19 cellular contexts compared by ENCODE assay signal in the genomic region with DNA sequence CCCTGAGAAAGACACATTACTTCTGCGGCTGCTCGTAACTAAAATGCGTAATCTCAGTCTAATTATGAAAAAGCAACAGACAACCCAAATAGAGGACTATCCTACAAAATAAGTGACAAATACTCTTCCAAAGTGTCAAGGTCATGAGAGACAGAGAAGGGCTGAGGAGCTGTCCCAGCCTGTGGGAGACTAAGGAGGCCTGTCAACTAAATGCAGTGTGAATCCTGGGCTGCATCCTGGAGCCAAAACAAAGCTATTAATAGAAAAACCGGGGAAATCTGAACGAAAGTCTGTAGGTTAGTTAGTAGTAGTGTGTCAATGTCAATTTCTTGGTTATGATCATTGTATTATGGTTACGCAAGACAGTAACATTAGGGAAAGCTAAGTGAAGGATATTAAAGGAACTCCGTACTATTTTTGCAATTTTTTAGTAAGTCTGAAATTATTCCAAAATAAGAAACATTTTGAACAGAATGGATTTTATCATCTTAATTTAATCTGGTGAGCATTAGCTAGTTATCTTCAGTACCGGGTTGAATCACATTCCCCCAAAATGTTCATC.
"Had no signal": no experiment of that assay in that cellular context is flagged by ENCODE, and none has a peak within 500 bp of the region (broad histone marks: within the 10 kb centered on the region; RNA-seq: fewer than 3 reads in every experiment).

No MANE protein-coding gene starts in this region.

- H3K27ac ChIP-seq: dorsolateral prefrontal cortex, left lung, lower lobe of right lung, neutrophil, pancreas, sigmoid colon, thoracic aorta, tibial nerve, upper lobe of left lung had no signal

- H3K27me3 ChIP-seq: dorsolateral prefrontal cortex, pancreas, sigmoid colon, tibial nerve, upper lobe of left lung had no signal

- ATAC-seq: left lung; mucosa of descending colon; natural killer cell treated with Interleukin-12 subunit alpha and Interleukin-12 subunit beta and Interleukin-15 and Interleukin-18, amount 100 ng/mL, for 72 hours; stimulated activated memory B cell treated with anti-CD40 and anti-IgM and Interleukin-4, amounts not matched to agents 10 μg/mL and 1 μg/mL and 100 μg/mL, for 72 hours; stimulated activated naive CD8-positive, alpha-beta T cell treated with anti-CD3 and anti-CD28 coated beads, Interleukin-15, Interleukin-2, amounts not matched to agents 100 U/mL and 50 U/mL, for 24 hours had no signal

- H3K36me3 ChIP-seq: left lung, lower lobe of right lung, neutrophil, pancreas, sigmoid colon, thoracic aorta, tibial nerve, upper lobe of left lung had no signal

- H3K9me3 ChIP-seq: left lung, lower lobe of right lung, mucosa of descending colon, neutrophil, pancreas, sigmoid colon, thoracic aorta, tibial nerve, upper lobe of left lung had no signal

- H3K4me3 ChIP-seq: dorsolateral prefrontal cortex, left lung, lower lobe of right lung, mucosa of descending colon, pancreas, sigmoid colon, thoracic aorta, tibial nerve, upper lobe of left lung had no signal

- DNase-seq: dorsolateral prefrontal cortex; effector CD4-positive, alpha-beta T cell; kidney; left lung; lower lobe of right lung; mucosa of descending colon; naive B cell; pancreas; retina; sigmoid colon; stimulated activated CD4-positive, alpha-beta T cell treated with anti-CD3 and anti-CD28 coated beads, Interleukin-2, amount 100 ng/mL, for 24 hours; stimulated activated CD4-positive, alpha-beta T cell treated with anti-CD3 and anti-CD28 coated beads, Interleukin-4, amount 100 ng/mL, for 4 hours; stimulated activated naive CD8-positive, alpha-beta T cell treated with anti-CD3 and anti-CD28 coated beads, Interleukin-15, Interleukin-2, amounts not matched to agents 100 U/mL and 50 U/mL, for 24 hours; upper lobe of left lung had no signal

- H3K4me1 ChIP-seq: left lung, lower lobe of right lung, pancreas, sigmoid colon, tibial nerve, upper lobe of left lung had no signal
